In genomic region chr1:61724721-61725694, GRCh38 we compare ENCODE assay signal across 1 cellular context.
TF ChIP-seq lines count a peak whose summit lies in the region.

TSS of gene TM2D1 (minus strand) at chr1:61725141. CDS start at chr1:61725120, 21 bp downstream.

TF ChIP-seq in HepG2, 621 proteins besides CTCF, POLR2A, EP300 and RAD21 (continued from another document and continues in another):
- TF ChIP-seq LRRFIP1 (CRISPR knock-in tag; conservative IDR thresholded peaks at IDR 0.05) (0 out of 2 replicates have a peak, but pooled peaks have one; percentile 74), ZNF3 (CRISPR knock-in tag; IDR thresholded peaks at IDR 0.05) (no peak), SNAPC4 (CRISPR knock-in tag; IDR thresholded peaks at IDR 0.05) (peak; percentile 92), KLF16 (CRISPR knock-in tag; IDR thresholded peaks at IDR 0.05) (peak in 1 of 2 experiments; percentile 80; a peak in 1 of 4 replicates), ZNF687 (CRISPR knock-in tag; IDR thresholded peaks at IDR 0.05) (peak; percentile 94), SUZ12 (IDR thresholded peaks at IDR 0.05; ENCODE audit: low read depth, low read length) (no peak), GFI1 (CRISPR knock-in tag; IDR thresholded peaks at IDR 0.05; ENCODE audit: borderline replicate concordance) (peak; percentile 16; the same call in 1 of the 2 replicates), U2AF1 (optimal IDR thresholded peaks at IDR 0.05; ENCODE audit: low read depth, low read length) (peak; percentile 69), ZSCAN31 (CRISPR knock-in tag; IDR thresholded peaks at IDR 0.05; ENCODE audit: low read depth) (peak; percentile 26; the same call in 1 of the 2 replicates), THYN1 (CRISPR knock-in tag; IDR thresholded peaks at IDR 0.05; ENCODE audit: borderline replicate concordance, low read depth) (no peak), ZNF83 (CRISPR knock-in tag; IDR thresholded peaks at IDR 0.05; ENCODE audit: borderline replicate concordance) (no peak), ZNF724P (CRISPR knock-in tag; IDR thresholded peaks at IDR 0.05; ENCODE audit: borderline replicate concordance) (peak; percentile 72; the same call in 1 of the 2 replicates), ZNF710 (CRISPR knock-in tag; IDR thresholded peaks at IDR 0.05; ENCODE audit: borderline replicate concordance) (peak; percentile 89; the same call in 1 of the 2 replicates), GABPA (IDR thresholded peaks at IDR 0.05; ENCODE audit: low read depth, low read length) (peak; percentile 90), GABPA (CRISPR knock-in tag; IDR thresholded peaks at IDR 0.05; ENCODE audit: low read depth) (peak; percentile 99), ZNF788 (CRISPR knock-in tag; IDR thresholded peaks at IDR 0.05; ENCODE audit: borderline replicate concordance) (peak; percentile 84; the same call in 1 of the 2 replicates), FUBP1 (CRISPR knock-in tag; IDR thresholded peaks at IDR 0.05; ENCODE audit: borderline replicate concordance) (no peak), IKZF1 (IDR thresholded peaks at IDR 0.05) (no peak), STAT6 (CRISPR knock-in tag; IDR thresholded peaks at IDR 0.05; ENCODE audit: borderline replicate concordance) (no peak), NRL (CRISPR knock-in tag; IDR thresholded peaks at IDR 0.05; ENCODE audit: borderline replicate concordance) (peak; percentile 97), MIER2 (CRISPR knock-in tag; IDR thresholded peaks at IDR 0.05) (0 out of 2 replicates have a peak, but pooled peaks have one; percentile 38), GABPB1 (CRISPR knock-in tag; IDR thresholded peaks at IDR 0.05) (peak; percentile 99), ZSCAN22 (CRISPR knock-in tag; IDR thresholded peaks at IDR 0.05) (0 out of 2 replicates have a peak, but pooled peaks have one; percentile 41), KDM5A (IDR thresholded peaks at IDR 0.05; ENCODE audit: borderline replicate concordance, low read length) (peak; percentile 87), ATF7-NPFF (CRISPR knock-in tag; IDR thresholded peaks at IDR 0.05; ENCODE audit: low read depth) (peak; percentile 89), ZNF350 (CRISPR knock-in tag; IDR thresholded peaks at IDR 0.05; ENCODE audit: borderline replicate concordance, low read depth) (peak; percentile 90; the same call in 1 of the 2 replicates), ETS1 (CRISPR knock-in tag; IDR thresholded peaks at IDR 0.05) (peak; percentile 75; the same call in 1 of the 2 replicates), ZBTB39 (CRISPR knock-in tag; IDR thresholded peaks at IDR 0.05) (0 out of 2 replicates have a peak, but pooled peaks have one; percentile 65), ZNF292 (CRISPR knock-in tag; IDR thresholded peaks at IDR 0.05; ENCODE audit: borderline replicate concordance, low read depth) (peak; percentile 37; the same call in 1 of the 2 replicates), MBD4 (IDR thresholded peaks at IDR 0.05; ENCODE audit: borderline replicate concordance, low read length) (no peak), ZNF607 (CRISPR knock-in tag; IDR thresholded peaks at IDR 0.05; ENCODE audit: borderline replicate concordance) (peak; percentile 79), ZFP62 (CRISPR knock-in tag; IDR thresholded peaks at IDR 0.05) (no peak), RXRB (CRISPR knock-in tag; IDR thresholded peaks at IDR 0.05; ENCODE audit: borderline replicate concordance) (peak; percentile 58; the same call in 1 of the 2 replicates)
